ENCODE assay signal across 8 cellular contexts in the genomic region with DNA sequence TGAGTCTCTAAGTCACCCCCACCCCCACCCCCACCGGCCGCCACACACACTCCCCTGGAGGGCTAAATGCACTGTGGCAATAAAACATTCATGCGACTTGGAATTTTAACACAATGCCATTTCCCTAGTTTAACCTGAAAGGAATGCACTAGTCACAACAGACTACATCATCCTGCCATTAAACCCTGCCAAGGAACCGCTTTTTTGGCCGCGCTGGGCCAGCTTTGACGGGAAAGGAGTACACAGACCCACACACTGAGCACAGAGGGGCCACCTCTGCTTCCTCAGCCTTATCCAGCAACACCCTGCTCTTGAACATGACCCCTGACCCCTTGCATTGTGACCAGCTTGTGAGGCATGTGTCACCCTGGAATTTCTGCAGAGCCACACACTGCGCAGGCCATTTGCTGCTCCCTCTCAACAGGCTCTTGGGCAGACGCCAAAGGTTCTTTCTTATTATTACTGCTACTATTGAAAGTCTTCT.
A peak's percentile ranks its signal among the peaks of the same experiment; 100 is the strongest.
DNase-seq lines count a peak whose midpoint lies in the region; ATAC-seq and TF ChIP-seq lines count a peak whose summit lies in the region.

No MANE protein-coding gene starts in this region.

- H3K27me3 ChIP-seq in iPS DF 6.9 (ENCODE audit: control insufficient read depth, insufficient read depth, low read length) = no peaks in the 10 kb centered on the region

- no CpG with 5 or more reads among the region's 9 CpGs for WGBS in iPS DF 6.9 (ENCODE audit: insufficient coverage, insufficient read length)

- DNase-seq in HK-2 (ENCODE audit: unreplicated experiment) = peak; percentile 89
- peak; percentile 99 for DNase-seq in astrocyte of the spinal cord (ENCODE audit: low read depth, low spot score)
- peak; percentile 55 for DNase-seq in iPS DF 6.9 (ENCODE audit: low read depth, low spot score)
- no peak for DNase-seq in activated CD8-positive, alpha-beta memory T cell treated with anti-CD3 and anti-CD28 coated beads for 24 hours

- H3K4me3 ChIP-seq in astrocyte of the spinal cord (ENCODE audit: low read depth, low read length) (peak overlapping the region; percentile 0), iPS DF 6.9 (ENCODE audit: low read length) (no peak overlapping the region), skin epidermis (peak overlapping the region in 2 of 7 experiments; percentile 11 to 16)

- H3K9me3 ChIP-seq in iPS DF 6.9 (ENCODE audit: control insufficient read depth, insufficient read depth, low read length) = no peaks in the 10 kb centered on the region

- H3K36me3 ChIP-seq in iPS DF 6.9 (ENCODE audit: control insufficient read depth, insufficient read depth, low read length) = no peaks in the 10 kb centered on the region

- peaks cover 3% of the 10 kb centered on the region for H3K4me1 ChIP-seq in iPS DF 6.9 (ENCODE audit: control insufficient read depth, insufficient read depth, low read length)

- no peak for ATAC-seq in HG03565 (IDR thresholded peaks at IDR 0.05; ENCODE audit: unreplicated experiment)
- ATAC-seq in HG03139 (IDR thresholded peaks at IDR 0.05; ENCODE audit: unreplicated experiment) = no peak
- no peak for ATAC-seq in GM21619 (IDR thresholded peaks at IDR 0.05; ENCODE audit: unreplicated experiment)

- no peak for TF ChIP-seq CTCF in astrocyte of the spinal cord (IDR thresholded peaks at IDR 0.05; ENCODE audit: low read depth, low read length)

- in situ Hi-C loops in astrocyte of the spinal cord (cut with HindIII; ENCODE audit: low sequenced_read_pairs) = no loop called here

- H3K27ac ChIP-seq in iPS DF 6.9 (ENCODE audit: low read length) (no peak overlapping the region), skin epidermis (peak overlapping the region in 16 of 21 experiments; percentile 1 to 91 (median 72))
